ENCODE assay signal across 1 cellular context in genomic region chr19:45179063-45179847, GRCh38.
TF ChIP-seq lines count a peak whose summit lies in the region.

No MANE protein-coding gene starts in this region.

TF ChIP-seq in HepG2, 621 proteins besides CTCF, POLR2A, EP300 and RAD21 (continued from another document):
- TF ChIP-seq ZBTB37 (CRISPR knock-in tag; IDR thresholded peaks at IDR 0.05) (no peak), HHEX (CRISPR knock-in tag; IDR thresholded peaks at IDR 0.05) (no peak), ZNF547 (CRISPR knock-in tag; IDR thresholded peaks at IDR 0.05) (peak; percentile 2; the same call in 1 of the 2 replicates), MBD4 (IDR thresholded peaks at IDR 0.05; ENCODE audit: borderline replicate concordance, low read length) (no peak), ARID4A (CRISPR knock-in tag; IDR thresholded peaks at IDR 0.05; ENCODE audit: borderline replicate concordance) (peak; percentile 73), ZNF501 (CRISPR knock-in tag; IDR thresholded peaks at IDR 0.05) (peak; percentile 64; the same call in 1 of the 2 replicates)
